In genomic region chr9:13939129-13939528, GRCh38 we compare ENCODE assay signal across 12 cellular contexts.
DNase-seq lines count a peak whose midpoint lies in the region.
"Had no signal": no experiment of that assay in that cellular context is flagged by ENCODE, and none has a peak within 500 bp of the region (broad histone marks: within the 10 kb centered on the region; RNA-seq: fewer than 3 reads in every experiment).

No MANE protein-coding gene starts in this region.

- H2BK120ac ChIP-seq in neuronal stem cell (ENCODE audit: low read depth, low read length) = no peak overlapping the region

- H3K27me3 ChIP-seq in neuronal stem cell (ENCODE audit: control insufficient read depth in 3 of 3, insufficient read depth in 3 of 3, low read depth in 1 of 3, low read length in 3 of 3) = no peaks in the 10 kb centered on the region
- H3K27me3 ChIP-seq: thyroid gland had no signal

- H3K4me3 ChIP-seq in neuronal stem cell (ENCODE audit: low read length in 2 of 2) = no peak overlapping the region
- H3K4me3 ChIP-seq: thyroid gland had no signal

- H3K79me1 ChIP-seq in neuronal stem cell (ENCODE audit: low read depth, low read length) = no peaks in the 10 kb centered on the region

- peaks cover 5 to 8% of the 10 kb centered on the region in 2 donors for H3K4me1 ChIP-seq in neuronal stem cell (ENCODE audit: control insufficient read depth in 2 of 2, insufficient read depth in 1 of 2, low read depth in 1 of 2, low read length in 2 of 2)

- H3K4me2 ChIP-seq in neuronal stem cell (ENCODE audit: insufficient read depth, low read length, poor library complexity, severe bottlenecking) = no peak overlapping the region

- peak; percentile 50 for DNase-seq in COLO829 (ENCODE audit: low spot score)
- peak; percentile 74 for DNase-seq in RPMI7951 (ENCODE audit: low read depth)
- peak; percentile 75 for DNase-seq in fibroblast of gingiva (ENCODE audit: low read depth)
- DNase-seq in neuronal stem cell (ENCODE audit: low spot score) = no peak
- DNase-seq in NCI-H82 (lab: John Stamatoyannopoulos, UW) = no peak
- DNase-seq in DMS79 treated with DMSO at 0.1 percent for 48 hours (lab: John Stamatoyannopoulos, UW) = no peak
- no peak for DNase-seq in stimulated activated naive CD4-positive, alpha-beta T cell (lab: John Stamatoyannopoulos, UW)
- DNase-seq in effector CD4-positive, alpha-beta T cell = no peak
- DNase-seq: CD8-positive, alpha-beta T cell; midbrain; thyroid gland; WERI-Rb-1 had no signal

- H2AK5ac ChIP-seq in neuronal stem cell (ENCODE audit: low read depth, low read length) = no peak overlapping the region

- no peak overlapping the region for H3K4ac ChIP-seq in neuronal stem cell (ENCODE audit: low read length)

- H3K9me3 ChIP-seq in neuronal stem cell (replicated peaks in 1 of 2; ENCODE audit: control insufficient read depth in 2 of 2, insufficient read depth in 1 of 2, low read depth in 1 of 2, low read length in 2 of 2) = no peaks in the 10 kb centered on the region
- H3K9me3 ChIP-seq: thyroid gland had no signal

- no peak overlapping the region for H3K9ac ChIP-seq in neuronal stem cell (ENCODE audit: low read depth, low read length, poor library complexity)

- peak overlapping the region; percentile 58 for H2AFZ ChIP-seq in neuronal stem cell (ENCODE audit: low read length)

- no peak overlapping the region for H3K18ac ChIP-seq in neuronal stem cell (ENCODE audit: low read length)

- H3K14ac ChIP-seq in neuronal stem cell (ENCODE audit: low read length) = no peak overlapping the region

- no peaks in the 10 kb centered on the region for H3K36me3 ChIP-seq in neuronal stem cell (replicated peaks in 1 of 2; ENCODE audit: control insufficient read depth in 2 of 2, insufficient read depth in 2 of 2, low read length in 2 of 2)
- H3K36me3 ChIP-seq: thyroid gland, WERI-Rb-1 had no signal

- H2BK5ac ChIP-seq in neuronal stem cell (ENCODE audit: low read length) = no peak overlapping the region

- no peak overlapping the region for H2BK15ac ChIP-seq in neuronal stem cell (ENCODE audit: low read length)

- no peak overlapping the region for H3K27ac ChIP-seq in neuronal stem cell (replicated peaks; ENCODE audit: low read length)
- H3K27ac ChIP-seq: thyroid gland, WERI-Rb-1 had no signal

- H4K91ac ChIP-seq in neuronal stem cell (ENCODE audit: low read depth, low read length, poor library complexity) = no peak overlapping the region

- H3K23ac ChIP-seq in neuronal stem cell (ENCODE audit: low read depth, low read length, poor library complexity) = no peak overlapping the region

- no CpG with 5 or more reads among the region's 1 CpG for WGBS in neuronal stem cell (ENCODE audit: extremely low coverage in 2 of 2, insufficient read length in 2 of 2, insufficient replicate concordance in 1 of 2), 2 donors

- no peak overlapping the region for H2BK12ac ChIP-seq in neuronal stem cell (ENCODE audit: low read length)

- no peak overlapping the region for H4K8ac ChIP-seq in neuronal stem cell (ENCODE audit: low read depth, low read length)

Comparison
In these comparisons a context has a peak if more than half of its experiments do, and no peak if none do; other contexts are left out.
1. DNase-seq: peak in COLO829 (single experiment), RPMI7951 (single experiment) and fibroblast of gingiva (single experiment); none in neuronal stem cell (single experiment), NCI-H82 (single experiment), DMS79 treated with DMSO at 0.1 percent for 48 hours (single experiment), stimulated activated naive CD4-positive, alpha-beta T cell (0 of 6) and effector CD4-positive, alpha-beta T cell (single experiment).